ENCODE assay signal across 8 cellular contexts in the genomic region with DNA sequence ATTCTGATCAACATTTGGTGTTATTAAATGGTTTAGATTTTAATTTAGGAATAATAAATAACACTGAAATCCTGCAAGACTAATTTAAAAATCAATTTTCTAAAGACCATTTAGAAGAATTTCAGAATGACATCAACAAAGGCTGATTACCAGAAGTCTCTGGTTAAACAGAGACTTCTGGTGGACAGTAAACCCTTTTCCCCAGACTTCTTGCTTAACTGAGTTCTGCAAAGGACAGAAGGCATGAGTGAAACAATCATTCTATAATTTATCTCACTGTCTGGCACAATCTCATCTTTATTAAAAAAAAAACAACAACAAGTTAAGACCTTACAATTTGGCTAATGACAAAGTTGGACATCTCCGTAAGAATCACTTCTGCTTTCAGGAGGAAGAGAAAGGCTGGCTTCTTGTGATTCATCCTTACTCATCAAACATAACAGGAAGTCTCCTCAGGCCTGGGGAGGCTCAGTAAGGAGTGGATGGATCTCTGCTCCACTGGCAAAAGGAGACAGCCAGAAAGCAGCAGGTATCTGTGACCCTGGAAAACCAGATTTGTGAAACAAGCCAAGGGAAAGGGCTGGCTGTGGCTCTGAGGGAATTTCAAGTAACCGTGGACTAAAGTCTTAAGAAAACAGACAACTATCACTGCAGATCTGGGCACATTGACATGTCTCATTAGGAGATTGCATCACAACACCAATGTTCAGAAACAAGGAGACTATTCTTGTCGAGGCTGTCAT. TPM values are rescaled to one million over a fixed set of nuclear protein-coding genes. Genes with fewer than 3 reads are reported as not detected.
DNase-seq lines count a peak whose midpoint lies in the region; ATAC-seq and TF ChIP-seq lines count a peak whose summit lies in the region.

No MANE protein-coding gene starts in this region.

- H3K27ac ChIP-seq in Peyer's patch = peak overlapping the region; percentile 55 to 78 (median 74)
- peak overlapping the region; percentile 74 to 97 for H3K27ac ChIP-seq in left lung

- intact Hi-C loops in left lung (cut with DNase I) = no loop called here

- H3K4me3 ChIP-seq in Peyer's patch = no peak overlapping the region
- no peak overlapping the region for H3K4me3 ChIP-seq in astrocyte of the spinal cord (ENCODE audit: low read depth, low read length)
- H3K4me3 ChIP-seq in left lung = peak overlapping the region in 1 of 2 donors; percentile 43

- H3K27me3 ChIP-seq in Peyer's patch = no peaks in the 10 kb centered on the region
- H3K27me3 ChIP-seq in left lung = no peaks in the 10 kb centered on the region

- ATAC-seq in HG03039 (IDR thresholded peaks at IDR 0.05; ENCODE audit: unreplicated experiment) (peak; percentile 47), left lung (peak; percentile 84)

- no peaks in the 10 kb centered on the region for H3K9me3 ChIP-seq in Peyer's patch
- H3K9me3 ChIP-seq in left lung = no peaks in the 10 kb centered on the region

- peak; percentile 27 to 41 for DNase-seq in activated CD4-positive, alpha-beta T cell treated with anti-CD3 and anti-CD28 coated beads for 4 hours
- no peak for DNase-seq in activated CD4-positive, alpha-beta T cell treated with anti-CD3 and anti-CD28 coated beads for 1 hour
- DNase-seq in Peyer's patch (peak in 2 of 3 donors; percentile 65 to 81), astrocyte of the spinal cord (ENCODE audit: low read depth, low spot score) (peak; percentile 96), left lung (peak in 1 of 2 donors; percentile 60), stromal cell of bone marrow (ENCODE audit: low read depth) (peak; percentile 81), NCI-H345 (lab: John Stamatoyannopoulos, UW) (no peak)

- in situ Hi-C loops in astrocyte of the spinal cord (cut with HindIII; ENCODE audit: low sequenced_read_pairs) = no loop called here

- H3K36me3 ChIP-seq in Peyer's patch = no peaks in the 10 kb centered on the region
- H3K36me3 ChIP-seq in left lung = no peaks in the 10 kb centered on the region

- TF ChIP-seq CTCF in Peyer's patch (IDR thresholded peaks at IDR 0.05) (no peak), astrocyte of the spinal cord (IDR thresholded peaks at IDR 0.05; ENCODE audit: low read depth, low read length) (no peak), left lung (IDR thresholded peaks at IDR 0.05) (no peak)

- TF ChIP-seq POLR2A in Peyer's patch (IDR thresholded peaks at IDR 0.05) = no peak

- H3K4me1 ChIP-seq in Peyer's patch (peaks cover 0 to 4% (median 1%) of the 10 kb centered on the region in 4 donors), left lung (peaks cover 9 to 51% of the 10 kb centered on the region in 2 donors)

RNA-seq across cellular contexts. Expression of a gene that starts 0.9 kb away (rescaled TPM):
- total RNA-seq in Peyer's patch = 10 to 100 TPM in 1 of 4 donors, 1 to 10 TPM in 3; 1.5 to 14.9 (median 2.3) TPM
- total RNA-seq in left lung = 10 to 100 TPM in 1 of 2 donors, 1 to 10 TPM in 1; 6.6 to 18.1 TPM

RNA-seq across cellular contexts. Expression of a gene that starts 10.1 kb away (rescaled TPM):
- total RNA-seq in Peyer's patch = 100 to 1,000 TPM in 1 of 4 donors, 10 to 100 TPM in 3; 52.2 to 106 (median 69.0) TPM
- 10 to 100 TPM; 68.5 to 81.1 TPM for total RNA-seq in left lung

RNA-seq across cellular contexts. Expression of a gene that starts 52.9 kb away (rescaled TPM):
- total RNA-seq in Peyer's patch (10 to 100 TPM in 2 of 4 donors, 1 to 10 TPM in 2; 2.3 to 33.8 (median 8.5) TPM), left lung (10 to 100 TPM; 13.4 to 59.8 TPM)

Comparison
In these comparisons a context has a peak if more than half of its experiments do, and no peak if none do; other contexts are left out.
1. DNase-seq: peak in activated CD4-positive, alpha-beta T cell treated with anti-CD3 and anti-CD28 coated beads for 4 hours (2 of 2), Peyer's patch (2 of 3), astrocyte of the spinal cord (single experiment) and stromal cell of bone marrow (single experiment); none in activated CD4-positive, alpha-beta T cell treated with anti-CD3 and anti-CD28 coated beads for 1 hour (single experiment) and NCI-H345 (single experiment).